7 cellular contexts compared by ENCODE assay signal in the genomic region with DNA sequence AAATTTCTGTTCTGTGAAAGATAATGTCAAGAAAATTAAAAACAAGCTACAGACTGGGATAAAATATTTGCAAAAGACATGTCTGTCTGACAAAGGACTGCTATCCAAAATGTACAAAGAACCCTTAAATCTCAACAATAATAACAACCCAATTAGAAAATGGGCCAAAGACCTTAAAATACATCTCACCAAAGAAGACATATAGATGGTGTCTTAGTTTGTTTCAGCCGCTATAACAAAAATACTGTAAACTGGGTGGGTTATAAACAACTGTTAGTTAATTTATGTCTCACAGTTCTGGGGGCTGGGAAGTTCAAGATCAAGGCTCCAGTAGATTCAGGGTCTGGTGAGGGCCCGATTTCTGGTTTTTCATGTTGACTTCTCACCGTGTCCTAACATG.
"Had no signal": no experiment of that assay in that cellular context is flagged by ENCODE, and none has a peak within 500 bp of the region (broad histone marks: within the 10 kb centered on the region; RNA-seq: fewer than 3 reads in every experiment).

No MANE protein-coding gene starts in this region.

- H3K4me2 ChIP-seq: KMS-11 had no signal

- FAIRE-seq: HTR-8/SVneo, K562 had no signal

- DNase-seq: IMR-90, KBM-7, KG1 had no signal

- H3K4me3 ChIP-seq: K562 had no signal

- ATAC-seq: K562 had no signal

- H3K27ac ChIP-seq: HL-60, KMS-11 had no signal

- H3K9ac ChIP-seq: KMS-11 had no signal
